Comparison of ENCODE assay signal across 17 cellular contexts in genomic region chr6:169238766-169239165, GRCh38. TPM values are rescaled to one million over a fixed set of nuclear protein-coding genes. Genes with fewer than 3 reads are reported as not detected.
DNase-seq lines count a peak whose midpoint lies in the region; ATAC-seq and TF ChIP-seq lines count a peak whose summit lies in the region.
"Had no signal": no experiment of that assay in that cellular context is flagged by ENCODE, and none has a peak within 500 bp of the region (broad histone marks: within the 10 kb centered on the region; RNA-seq: fewer than 3 reads in every experiment).

No MANE protein-coding gene starts in this region.

- H3K9me3 ChIP-seq in breast epithelium, result no peaks in the 10 kb centered on the region
- H3K9me3 ChIP-seq in mammary epithelial cell (replicated peaks; ENCODE audit: insufficient read depth, low read length), result peaks cover 3% of the 10 kb centered on the region
- no peaks in the 10 kb centered on the region for H3K9me3 ChIP-seq in mesenchymal stem cell (ENCODE audit: control insufficient read depth, low read length)
- no peaks in the 10 kb centered on the region for H3K9me3 ChIP-seq in aorta (ENCODE audit: control insufficient read depth, low read length)

- H3K4me2 ChIP-seq in mammary epithelial cell (ENCODE audit: insufficient read depth, low read depth, low read length) (no peak overlapping the region), mesenchymal stem cell (ENCODE audit: low read length, poor library complexity, severe bottlenecking) (no peak overlapping the region)
- H3K4me2 ChIP-seq: BLaER1 had no signal

- H3K9ac ChIP-seq in mammary epithelial cell (ENCODE audit: insufficient read depth, low read length) (no peak overlapping the region), mesenchymal stem cell (ENCODE audit: low read length) (peak overlapping the region; percentile 30)
- H3K9ac ChIP-seq: BLaER1, GM23248 had no signal

- peak overlapping the region; percentile 19 for H3K27ac Mint-ChIP-seq in osteocyte (ENCODE audit: unreplicated experiment)

- H3K27me3 ChIP-seq in breast epithelium, result no peaks in the 10 kb centered on the region
- no peaks in the 10 kb centered on the region for H3K27me3 ChIP-seq in mammary epithelial cell (ENCODE audit: insufficient read depth, low read length)
- H3K27me3 ChIP-seq in mesenchymal stem cell (ENCODE audit: control insufficient read depth in 1 of 2, insufficient read depth in 1 of 2, low read length in 2 of 2), result no peaks in the 10 kb centered on the region
- H3K27me3 ChIP-seq in aorta (ENCODE audit: control insufficient read depth in 1 of 2, insufficient read depth in 2 of 2, low read length in 1 of 2), result no peaks in the 10 kb centered on the region
- H3K27me3 ChIP-seq: BLaER1 had no signal

- no peak overlapping the region for H3K4me3 ChIP-seq in breast epithelium
- no peak overlapping the region for H3K4me3 ChIP-seq in mammary epithelial cell (replicated peaks in 1 of 3; ENCODE audit: insufficient read depth in 1 of 3, low read depth in 2 of 3, low read length in 3 of 3)
- H3K4me3 ChIP-seq in mesenchymal stem cell (ENCODE audit: insufficient read depth in 1 of 2, low read depth in 1 of 2, low read length in 2 of 2), result no peak overlapping the region
- H3K4me3 ChIP-seq in aorta (ENCODE audit: low read length in 2 of 2), result no peak overlapping the region
- H3K4me3 ChIP-seq: BLaER1, GM23248 had no signal

- H3K4me1 Mint-ChIP-seq in osteocyte (ENCODE audit: unreplicated experiment), result peaks cover 2% of the 10 kb centered on the region
- H3K4me1 Mint-ChIP-seq: CD8-positive, alpha-beta memory T cell had no signal

- TF ChIP-seq CTCF in breast epithelium (IDR thresholded peaks at IDR 0.05) (no peak), mammary epithelial cell (conservative IDR thresholded peaks at IDR 0.05 in 1 of 2, IDR thresholded peaks at IDR 0.05 in 1 of 2; ENCODE audit: extremely low read depth in 1 of 2, insufficient read depth in 1 of 2, low read depth in 1 of 2, low read length in 2 of 2) (no peak), osteocyte (IDR thresholded peaks at IDR 0.05) (no peak)

- no peak for ATAC-seq in aorta (ENCODE audit: low FRiP score)
- ATAC-seq in HG02571 (IDR thresholded peaks at IDR 0.05; ENCODE audit: unreplicated experiment), result no peak
- ATAC-seq: HepG2 had no signal

- H3K36me3 Mint-ChIP-seq in osteocyte (ENCODE audit: unreplicated experiment), result peaks cover 54% of the 10 kb centered on the region
- H3K36me3 Mint-ChIP-seq: CD8-positive, alpha-beta memory T cell had no signal

- H4K20me1 ChIP-seq in mammary epithelial cell (ENCODE audit: insufficient read depth, low read length), result no peaks in the 10 kb centered on the region
- H4K20me1 ChIP-seq: BLaER1 had no signal

- dilution Hi-C loops in mammary epithelial cell (cut with HindIII; ENCODE audit: low sequenced_read_pairs), result no loop called here

- H3K79me1 ChIP-seq in mesenchymal stem cell (replicated peaks; ENCODE audit: low read length, poor library complexity, severe bottlenecking), result no peaks in the 10 kb centered on the region

- no peak for TF ChIP-seq POLR2A in breast epithelium (IDR thresholded peaks at IDR 0.05)

- no peaks in the 10 kb centered on the region for H3K36me3 ChIP-seq in breast epithelium
- no peaks in the 10 kb centered on the region for H3K36me3 ChIP-seq in mammary epithelial cell (ENCODE audit: insufficient read depth, low read length)
- H3K36me3 ChIP-seq in mesenchymal stem cell (ENCODE audit: control insufficient read depth in 1 of 2, insufficient read depth in 2 of 2, low read depth in 1 of 2, low read length in 2 of 2), result peaks cover 62 to 100% of the 10 kb centered on the region in 2 experiments
- H3K36me3 ChIP-seq in aorta (ENCODE audit: control insufficient read depth in 1 of 2, insufficient read depth in 2 of 2, low read length in 1 of 2), result peaks cover 0 to 4% of the 10 kb centered on the region in 2 donors
- H3K36me3 ChIP-seq: BLaER1 had no signal

- no peaks in the 10 kb centered on the region for H3K27me3 Mint-ChIP-seq in osteocyte (ENCODE audit: unreplicated experiment)

- H4K8ac ChIP-seq in mesenchymal stem cell (ENCODE audit: low read length), result no peak overlapping the region

- no peak overlapping the region for H2BK5ac ChIP-seq in mesenchymal stem cell (ENCODE audit: low read depth, low read length, poor library complexity, severe bottlenecking)

- H3K4me1 ChIP-seq in breast epithelium (no peaks in the 10 kb centered on the region), mammary epithelial cell (ENCODE audit: insufficient read depth, low read length) (peaks cover 14% of the 10 kb centered on the region), mesenchymal stem cell (ENCODE audit: control insufficient read depth, insufficient read depth, low read depth, low read length) (peaks cover 2% of the 10 kb centered on the region), aorta (ENCODE audit: control insufficient read depth in 1 of 2, insufficient read depth in 2 of 2, low read length in 2 of 2) (no peaks in the 10 kb centered on the region)
- H3K4me1 ChIP-seq: BLaER1 had no signal

- no peak overlapping the region for H2BK15ac ChIP-seq in mesenchymal stem cell (ENCODE audit: low read depth, poor library complexity, severe bottlenecking)

- no TSS peak for BruUV-seq in mammary epithelial cell (replicated peaks; lab: Mats Ljungman, UMichigan)

- H2AFZ ChIP-seq in mammary epithelial cell (ENCODE audit: low read depth, low read length), result no peak overlapping the region
- no peak overlapping the region for H2AFZ ChIP-seq in mesenchymal stem cell (ENCODE audit: low read depth, low read length)
- H2AFZ ChIP-seq: GM23248 had no signal

- no peak overlapping the region for H2BK120ac ChIP-seq in mesenchymal stem cell (ENCODE audit: low read depth, low read length)

- H2BK12ac ChIP-seq in mesenchymal stem cell (ENCODE audit: low read length in 2 of 2), result no peak overlapping the region

- no peak overlapping the region for H3K23ac ChIP-seq in mesenchymal stem cell (ENCODE audit: low read length in 2 of 2)

- H3K79me2 ChIP-seq in mammary epithelial cell (ENCODE audit: insufficient read depth, low read length), result no peaks in the 10 kb centered on the region

- intact Hi-C loops in breast epithelium (cut with DNase I; ENCODE audit: low total_unique reads) (no loop called here), mammary epithelial cell (cut with micrococcal nuclease) (no loop called here), aorta (cut with DNase I) (no loop called here)

- H3K4me3 Mint-ChIP-seq in osteocyte (ENCODE audit: unreplicated experiment), result no peak overlapping the region
- H3K4me3 Mint-ChIP-seq: CD8-positive, alpha-beta memory T cell had no signal

- no peak overlapping the region for H3K14ac ChIP-seq in mesenchymal stem cell (ENCODE audit: low read length in 2 of 2)

- H3K18ac ChIP-seq in mesenchymal stem cell (ENCODE audit: low read depth in 1 of 2, low read length in 2 of 2), result no peak overlapping the region

- no peak overlapping the region for H2AK5ac ChIP-seq in mesenchymal stem cell (ENCODE audit: low read length, severe bottlenecking)

- 94% methylated on average over 8 of the region's 8 CpGs for WGBS in mammary epithelial cell (ENCODE audit: low coverage, missing lambda C conversion rate)
- WGBS in mesenchymal stem cell, result 67% methylated on average over 7 of the region's 8 CpGs
- 88 to 91% methylated on average over 8 of the region's 8 CpGs for WGBS in aorta, 2 donors

- in situ Hi-C loops in mammary epithelial cell (cut with MboI; ENCODE audit: low sequenced_read_pairs in 2 of 2), result no loop called here

- no peaks in the 10 kb centered on the region for H3K9me3 Mint-ChIP-seq in osteocyte (ENCODE audit: unreplicated experiment)

- CTCF ChIA-PET in mammary epithelial cell (lab: Charles Lee; ENCODE audit: low non-redundant PET), result no interaction called here

- no peak overlapping the region for H4K91ac ChIP-seq in mesenchymal stem cell (ENCODE audit: low read length)

- no peak overlapping the region for H3K4ac ChIP-seq in mesenchymal stem cell (ENCODE audit: low read depth in 1 of 2, low read length in 2 of 2)

- DNase-seq in breast epithelium (ENCODE audit: low spot score in 2 of 2) (no peak), mammary epithelial cell (no peak), mesenchymal stem cell (no peak), osteocyte (ENCODE audit: extremely low spot score, unreplicated experiment) (no peak), aorta (peak; percentile 39 to 69), D341Med (ENCODE audit: low spot score) (no peak), globus pallidus (ENCODE audit: low spot score) (no peak)
- DNase-seq: 8988T; AML-193; Caco-2; CD8-positive, alpha-beta memory T cell; DMS53; GM23248; H7 had no signal

- H3K27ac ChIP-seq in breast epithelium (peak overlapping the region; percentile 12 to 82), mammary epithelial cell (ENCODE audit: insufficient read depth, low read depth, low read length) (no peak overlapping the region), mesenchymal stem cell (ENCODE audit: low read length, poor library complexity, severe bottlenecking) (no peak overlapping the region), aorta (ENCODE audit: low read depth in 1 of 2, low read length in 2 of 2) (no peak overlapping the region)
- H3K27ac ChIP-seq: BLaER1, GM23248 had no signal

RNA-seq across cellular contexts. Expression of gene THBS2, which starts 14.9 kb away (rescaled TPM):
- 100 to 1,000 TPM in 1 of 3 donors, 10 to 100 TPM in 2; 31.9 to 145 (median 73.0) TPM for total RNA-seq in breast epithelium
- 1 to 10 TPM in 1 of 2 donors, under 1 TPM in 1; 0.64 to 4.3 TPM for total RNA-seq in mammary epithelial cell
- 0.46 TPM for polyA plus RNA-seq in mammary epithelial cell
- 1.8 TPM for polyA minus RNA-seq in mammary epithelial cell
- 1.1 TPM for polyA plus RNA-seq in mesenchymal stem cell (2013, experiment 1 of 2)
- polyA plus RNA-seq in mesenchymal stem cell (2013, experiment 2 of 2), result 1.2 TPM
- 650 and 687 TPM in 2 replicates for total RNA-seq in osteocyte
- 1,000 to 10,000 TPM in 1 of 2 donors, 100 to 1,000 TPM in 1; 700 to 1,026 TPM for total RNA-seq in aorta
- 100 to 1,000 TPM in 1 of 2 donors, 10 to 100 TPM in 1; 68.6 to 378 TPM for polyA plus RNA-seq in aorta
- total RNA-seq: CD8-positive, alpha-beta memory T cell had no signal

Comparison
In these comparisons a context has a peak if more than half of its experiments do, and no peak if none do; other contexts are left out.
1. H3K27ac ChIP-seq: peak in breast epithelium (2 of 2); none in mammary epithelial cell (single experiment), mesenchymal stem cell (single experiment) and aorta (0 of 2).
2. RNA of gene THBS2, which starts 14.9 kb away (total RNA-seq): 700 to 1,026 TPM in aorta, 650 to 687 TPM in osteocyte and 31.9 to 145 TPM in breast epithelium; 0.64 to 4.3 TPM in mammary epithelial cell; every median in the first group is over 4 times any median in the second.
3. DNase-seq: peak in aorta (2 of 2); none in breast epithelium (0 of 2), mammary epithelial cell (single experiment), mesenchymal stem cell (single experiment), osteocyte (single experiment), D341Med (single experiment) and globus pallidus (single experiment).